Comparison of ENCODE assay signal across 1 cellular context in the genomic region with DNA sequence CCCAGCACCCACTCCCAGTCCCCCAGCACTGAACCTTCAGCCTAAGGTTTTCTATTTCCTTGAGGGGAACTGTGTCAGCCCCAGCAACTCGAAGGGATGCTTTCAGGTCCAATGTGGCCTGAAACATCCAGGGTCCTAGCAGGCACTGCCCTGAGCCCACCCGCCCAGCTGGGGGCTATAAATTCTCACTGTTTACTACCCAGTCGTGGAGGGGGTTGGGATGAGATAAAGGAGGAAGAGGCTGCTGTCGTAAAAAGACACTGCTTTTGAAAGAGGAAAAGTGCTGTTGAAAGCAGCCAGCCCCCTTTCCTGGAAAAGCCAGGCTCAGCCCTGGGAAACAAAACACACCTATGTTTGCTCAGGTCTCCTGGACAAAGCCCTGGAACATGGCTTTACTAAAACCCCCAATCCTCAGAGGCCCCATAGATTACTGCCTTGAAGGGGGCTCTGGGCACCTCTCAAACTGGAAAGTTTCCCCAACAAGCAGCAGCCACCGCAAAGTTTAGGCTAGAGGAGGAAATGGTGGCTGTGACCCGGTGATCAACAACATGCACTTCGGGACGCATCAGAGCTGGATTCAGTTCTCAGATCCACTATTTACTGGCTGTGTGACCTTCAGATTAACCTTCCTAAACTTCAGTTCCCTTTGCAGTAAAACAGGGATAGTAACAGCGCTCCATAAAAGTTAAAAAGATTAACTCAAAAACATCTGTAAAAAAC.
TF ChIP-seq lines count a peak whose summit lies in the region.

No MANE protein-coding gene starts in this region.

TF ChIP-seq in IMR-90, 13 proteins besides CTCF, POLR2A, EP300 and RAD21 (continued from another document):
- TF ChIP-seq, protein P1, sequence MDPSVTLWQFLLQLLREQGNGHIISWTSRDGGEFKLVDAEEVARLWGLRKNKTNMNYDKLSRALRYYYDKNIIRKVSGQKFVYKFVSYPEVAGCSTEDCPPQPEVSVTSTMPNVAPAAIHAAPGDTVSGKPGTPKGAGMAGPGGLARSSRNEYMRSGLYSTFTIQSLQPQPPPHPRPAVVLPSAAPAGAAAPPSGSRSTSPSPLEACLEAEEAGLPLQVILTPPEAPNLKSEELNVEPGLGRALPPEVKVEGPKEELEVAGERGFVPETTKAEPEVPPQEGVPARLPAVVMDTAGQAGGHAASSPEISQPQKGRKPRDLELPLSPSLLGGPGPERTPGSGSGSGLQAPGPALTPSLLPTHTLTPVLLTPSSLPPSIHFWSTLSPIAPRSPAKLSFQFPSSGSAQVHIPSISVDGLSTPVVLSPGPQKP (IDR thresholded peaks at IDR 0.05; ENCODE audit: borderline replicate concordance, low read depth, low read length), result no peak
- TF ChIP-seq RFX5 (IDR thresholded peaks at IDR 0.05; ENCODE audit: low read depth, low read length), result no peak
- TF ChIP-seq CHD1 (IDR thresholded peaks at IDR 0.05; ENCODE audit: low read depth, low read length), result no peak
- TF ChIP-seq MAZ (IDR thresholded peaks at IDR 0.05; ENCODE audit: borderline replicate concordance, low read depth, low read length), result no peak
- TF ChIP-seq BHLHE40 (IDR thresholded peaks at IDR 0.05; ENCODE audit: low read depth, low read length), result no peak
- no peak for TF ChIP-seq MXI1 (IDR thresholded peaks at IDR 0.05; ENCODE audit: borderline replicate concordance, low read depth, low read length)
